9 cellular contexts compared by ENCODE assay signal in the genomic region with DNA sequence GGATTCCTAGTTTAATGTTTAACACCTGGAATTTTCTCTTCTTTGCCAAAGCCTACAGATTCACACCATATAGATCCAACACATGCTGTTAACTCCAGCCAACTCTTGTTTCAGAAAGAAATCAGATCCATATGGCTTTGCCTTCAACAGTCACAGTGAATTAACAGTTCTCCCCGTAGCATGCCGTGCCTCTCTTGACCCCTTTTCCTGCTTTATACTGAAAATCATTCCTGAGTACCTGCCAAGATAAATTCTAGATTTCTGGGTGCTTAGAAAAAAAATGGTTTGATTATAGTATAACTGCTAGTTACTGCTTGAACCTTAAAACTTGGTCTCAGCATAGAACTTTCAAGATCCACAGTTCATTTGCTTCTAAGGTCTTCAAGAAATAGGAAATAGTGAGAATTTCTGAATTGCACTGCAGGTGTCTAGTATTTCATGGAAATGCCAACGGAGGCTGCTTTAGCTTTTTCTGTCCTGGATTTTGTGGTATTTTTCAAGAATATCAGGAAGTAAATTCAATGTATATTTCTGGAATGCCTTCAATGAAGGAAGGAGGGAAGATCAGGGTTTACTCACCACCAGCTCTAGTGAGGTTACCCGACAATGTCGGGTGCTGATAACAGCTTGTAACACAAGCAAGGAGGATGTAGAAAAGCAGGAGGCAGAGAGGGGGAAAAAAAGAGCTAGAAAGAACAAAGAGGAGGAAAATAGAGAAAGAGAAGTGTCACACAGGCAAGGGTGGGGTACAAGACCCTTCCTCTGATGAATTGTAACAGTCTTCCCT. TPM values are rescaled to one million over a fixed set of nuclear protein-coding genes. Genes with fewer than 3 reads are reported as not detected.
A peak's percentile ranks its signal among the peaks of the same experiment; 100 is the strongest.
DNase-seq lines count a peak whose midpoint lies in the region; ATAC-seq and TF ChIP-seq lines count a peak whose summit lies in the region.
"Had no signal": no experiment of that assay in that cellular context is flagged by ENCODE, and none has a peak within 500 bp of the region (broad histone marks: within the 10 kb centered on the region; RNA-seq: fewer than 3 reads in every experiment).

No MANE protein-coding gene starts in this region.

- POLR2A ChIA-PET in GM10248 (lab: Yijun Ruan, JAX) = no interaction called here

- intact Hi-C loops in body of pancreas (cut with DNase I) = no loop called here

- TF ChIP-seq EP300 in upper lobe of left lung (IDR thresholded peaks at IDR 0.05) = no peak

- no peak for TF ChIP-seq POLR2A in body of pancreas (IDR thresholded peaks at IDR 0.05)
- TF ChIP-seq POLR2A in upper lobe of left lung (IDR thresholded peaks at IDR 0.05) = no peak

- CTCF ChIA-PET in GM10248 (lab: Yijun Ruan, JAX) = interaction anchor here (1.7 kb wide), 1 partner anchor 11 kb away, joined by 5 read pairs; no protein-coding TSS in a partner anchor

- no peak for DNase-seq in activated T-cell treated with anti-CD3 and anti-CD28 coated beads, Interleukin-2, amount 50 U/mL, for 4 hours
- no peak for DNase-seq in activated T-cell treated with anti-CD3 and anti-CD28 coated beads for 4 hours
- no peak for DNase-seq in body of pancreas
- peak; percentile 23 for DNase-seq in left kidney (ENCODE audit: low read depth, low spot score)
- DNase-seq in upper lobe of left lung = no peak
- no peak for DNase-seq in stimulated activated CD4-positive, alpha-beta T cell treated with anti-CD3 and anti-CD28 coated beads, Interleukin-12 subunit alpha, Interleukin-12 subunit beta, amount 100 ng/mL, for 4 hours
- no peak for DNase-seq in GM10248 (ENCODE audit: extremely low spot score)
- DNase-seq in stimulated activated CD4-positive, alpha-beta T cell treated with anti-CD3 and anti-CD28 coated beads, Interleukin-4, amount 100 ng/mL, for 1 hour = no peak

- peaks cover 17% of the 10 kb centered on the region for H3K4me1 ChIP-seq in body of pancreas
- peaks cover 12 to 36% (median 23%) of the 10 kb centered on the region in 4 donors for H3K4me1 ChIP-seq in upper lobe of left lung

- H3K36me3 ChIP-seq in body of pancreas (replicated peaks in 1 of 2; ENCODE audit: insufficient read depth in 1 of 2, low read depth in 2 of 2) (no peaks in the 10 kb centered on the region), upper lobe of left lung (peaks cover 0 to 7% (median 0%) of the 10 kb centered on the region in 4 donors)
- H3K36me3 ChIP-seq: cardiac muscle cell had no signal

- H3K4me1 Mint-ChIP-seq in activated T-cell treated with anti-CD3 and anti-CD28 coated beads, Interleukin-2, amount 50 U/mL, for 4 hours (ENCODE audit: low read depth) = peaks cover 12% of the 10 kb centered on the region

- ATAC-seq in activated T-cell treated with anti-CD3 and anti-CD28 coated beads, Interleukin-2, amount 50 U/mL, for 4 hours = no peak
- ATAC-seq in body of pancreas (peak; percentile 40), upper lobe of left lung (ENCODE audit: low FRiP score in 2 of 2) (peak in 1 of 2 donors; percentile 37)

- H3K36me3 Mint-ChIP-seq in activated T-cell treated with anti-CD3 and anti-CD28 coated beads, Interleukin-2, amount 50 U/mL, for 4 hours (ENCODE audit: insufficient read depth) = no peaks in the 10 kb centered on the region

- no peak overlapping the region for H3K4me3 ChIP-seq in body of pancreas
- peak overlapping the region; percentile 4 to 43 (median 36) for H3K4me3 ChIP-seq in upper lobe of left lung
- H3K4me3 ChIP-seq: cardiac muscle cell had no signal

- 8 to 12% methylated on average over 5 of the region's 5 CpGs for WGBS in body of pancreas, 2 donors
- WGBS in upper lobe of left lung, 2 donors = 9 to 18% methylated on average over 5 of the region's 5 CpGs

- no peak overlapping the region for H3K27ac ChIP-seq in body of pancreas
- peak overlapping the region in 2 of 4 donors; percentile 45 to 68 for H3K27ac ChIP-seq in upper lobe of left lung
- H3K27ac ChIP-seq: cardiac muscle cell had no signal

- H3K27me3 Mint-ChIP-seq in activated T-cell treated with anti-CD3 and anti-CD28 coated beads, Interleukin-2, amount 50 U/mL, for 4 hours (ENCODE audit: low read depth) = peaks cover 10% of the 10 kb centered on the region

- no peaks in the 10 kb centered on the region for H3K27me3 ChIP-seq in body of pancreas
- no peaks in the 10 kb centered on the region for H3K27me3 ChIP-seq in upper lobe of left lung
- H3K27me3 ChIP-seq: cardiac muscle cell had no signal

- H3K9me3 ChIP-seq in body of pancreas = no peaks in the 10 kb centered on the region
- no peaks in the 10 kb centered on the region for H3K9me3 ChIP-seq in upper lobe of left lung

- no peaks in the 10 kb centered on the region for H3K9me3 Mint-ChIP-seq in activated T-cell treated with anti-CD3 and anti-CD28 coated beads, Interleukin-2, amount 50 U/mL, for 4 hours

- H3K4me3 Mint-ChIP-seq in activated T-cell treated with anti-CD3 and anti-CD28 coated beads, Interleukin-2, amount 50 U/mL, for 4 hours = peak overlapping the region; percentile 61

- TF ChIP-seq CTCF in body of pancreas (IDR thresholded peaks at IDR 0.05) (no peak), upper lobe of left lung (IDR thresholded peaks at IDR 0.05) (no peak), GM10248 (IDR thresholded peaks at IDR 0.05; ENCODE audit: control extremely low read depth, extremely low read depth, low read depth, missing control alignments) (no peak)

RNA-seq across cellular contexts. Expression of a gene that starts 6.6 kb away (rescaled TPM):
- total RNA-seq in activated T-cell treated with anti-CD3 and anti-CD28 coated beads, Interleukin-2, amount 50 U/mL, for 4 hours = under 1 TPM; 0.65 to 0.90 (median 0.83) TPM
- 10 to 100 TPM; 28.5 to 37.9 TPM for total RNA-seq in body of pancreas
- 100 to 1,000 TPM in 1 of 6 donors, 10 to 100 TPM in 5; 26.3 to 122 (median 42.8) TPM for total RNA-seq in upper lobe of left lung

Comparison
In these comparisons a context has a peak if more than half of its experiments do, and no peak if none do; other contexts are left out.
1. H3K4me3 ChIP-seq: peak in upper lobe of left lung (4 of 4); none in body of pancreas (0 of 2).
2. RNA of a gene that starts 6.6 kb away (total RNA-seq): 26.3 to 122 TPM in upper lobe of left lung and 28.5 to 37.9 TPM in body of pancreas; 0.65 to 0.90 TPM in activated T-cell treated with anti-CD3 and anti-CD28 coated beads, Interleukin-2, amount 50 U/mL, for 4 hours; every median in the first group is over 10 times any median in the second.